In genomic region chr1:245256528-245256927, GRCh38 we compare ENCODE assay signal across 1 cellular context.
TF ChIP-seq lines count a peak whose summit lies in the region.

No MANE protein-coding gene starts in this region.

TF ChIP-seq in H1, 55 proteins besides CTCF, POLR2A, EP300 and RAD21 (continued from another document):
- TF ChIP-seq, protein P1, sequence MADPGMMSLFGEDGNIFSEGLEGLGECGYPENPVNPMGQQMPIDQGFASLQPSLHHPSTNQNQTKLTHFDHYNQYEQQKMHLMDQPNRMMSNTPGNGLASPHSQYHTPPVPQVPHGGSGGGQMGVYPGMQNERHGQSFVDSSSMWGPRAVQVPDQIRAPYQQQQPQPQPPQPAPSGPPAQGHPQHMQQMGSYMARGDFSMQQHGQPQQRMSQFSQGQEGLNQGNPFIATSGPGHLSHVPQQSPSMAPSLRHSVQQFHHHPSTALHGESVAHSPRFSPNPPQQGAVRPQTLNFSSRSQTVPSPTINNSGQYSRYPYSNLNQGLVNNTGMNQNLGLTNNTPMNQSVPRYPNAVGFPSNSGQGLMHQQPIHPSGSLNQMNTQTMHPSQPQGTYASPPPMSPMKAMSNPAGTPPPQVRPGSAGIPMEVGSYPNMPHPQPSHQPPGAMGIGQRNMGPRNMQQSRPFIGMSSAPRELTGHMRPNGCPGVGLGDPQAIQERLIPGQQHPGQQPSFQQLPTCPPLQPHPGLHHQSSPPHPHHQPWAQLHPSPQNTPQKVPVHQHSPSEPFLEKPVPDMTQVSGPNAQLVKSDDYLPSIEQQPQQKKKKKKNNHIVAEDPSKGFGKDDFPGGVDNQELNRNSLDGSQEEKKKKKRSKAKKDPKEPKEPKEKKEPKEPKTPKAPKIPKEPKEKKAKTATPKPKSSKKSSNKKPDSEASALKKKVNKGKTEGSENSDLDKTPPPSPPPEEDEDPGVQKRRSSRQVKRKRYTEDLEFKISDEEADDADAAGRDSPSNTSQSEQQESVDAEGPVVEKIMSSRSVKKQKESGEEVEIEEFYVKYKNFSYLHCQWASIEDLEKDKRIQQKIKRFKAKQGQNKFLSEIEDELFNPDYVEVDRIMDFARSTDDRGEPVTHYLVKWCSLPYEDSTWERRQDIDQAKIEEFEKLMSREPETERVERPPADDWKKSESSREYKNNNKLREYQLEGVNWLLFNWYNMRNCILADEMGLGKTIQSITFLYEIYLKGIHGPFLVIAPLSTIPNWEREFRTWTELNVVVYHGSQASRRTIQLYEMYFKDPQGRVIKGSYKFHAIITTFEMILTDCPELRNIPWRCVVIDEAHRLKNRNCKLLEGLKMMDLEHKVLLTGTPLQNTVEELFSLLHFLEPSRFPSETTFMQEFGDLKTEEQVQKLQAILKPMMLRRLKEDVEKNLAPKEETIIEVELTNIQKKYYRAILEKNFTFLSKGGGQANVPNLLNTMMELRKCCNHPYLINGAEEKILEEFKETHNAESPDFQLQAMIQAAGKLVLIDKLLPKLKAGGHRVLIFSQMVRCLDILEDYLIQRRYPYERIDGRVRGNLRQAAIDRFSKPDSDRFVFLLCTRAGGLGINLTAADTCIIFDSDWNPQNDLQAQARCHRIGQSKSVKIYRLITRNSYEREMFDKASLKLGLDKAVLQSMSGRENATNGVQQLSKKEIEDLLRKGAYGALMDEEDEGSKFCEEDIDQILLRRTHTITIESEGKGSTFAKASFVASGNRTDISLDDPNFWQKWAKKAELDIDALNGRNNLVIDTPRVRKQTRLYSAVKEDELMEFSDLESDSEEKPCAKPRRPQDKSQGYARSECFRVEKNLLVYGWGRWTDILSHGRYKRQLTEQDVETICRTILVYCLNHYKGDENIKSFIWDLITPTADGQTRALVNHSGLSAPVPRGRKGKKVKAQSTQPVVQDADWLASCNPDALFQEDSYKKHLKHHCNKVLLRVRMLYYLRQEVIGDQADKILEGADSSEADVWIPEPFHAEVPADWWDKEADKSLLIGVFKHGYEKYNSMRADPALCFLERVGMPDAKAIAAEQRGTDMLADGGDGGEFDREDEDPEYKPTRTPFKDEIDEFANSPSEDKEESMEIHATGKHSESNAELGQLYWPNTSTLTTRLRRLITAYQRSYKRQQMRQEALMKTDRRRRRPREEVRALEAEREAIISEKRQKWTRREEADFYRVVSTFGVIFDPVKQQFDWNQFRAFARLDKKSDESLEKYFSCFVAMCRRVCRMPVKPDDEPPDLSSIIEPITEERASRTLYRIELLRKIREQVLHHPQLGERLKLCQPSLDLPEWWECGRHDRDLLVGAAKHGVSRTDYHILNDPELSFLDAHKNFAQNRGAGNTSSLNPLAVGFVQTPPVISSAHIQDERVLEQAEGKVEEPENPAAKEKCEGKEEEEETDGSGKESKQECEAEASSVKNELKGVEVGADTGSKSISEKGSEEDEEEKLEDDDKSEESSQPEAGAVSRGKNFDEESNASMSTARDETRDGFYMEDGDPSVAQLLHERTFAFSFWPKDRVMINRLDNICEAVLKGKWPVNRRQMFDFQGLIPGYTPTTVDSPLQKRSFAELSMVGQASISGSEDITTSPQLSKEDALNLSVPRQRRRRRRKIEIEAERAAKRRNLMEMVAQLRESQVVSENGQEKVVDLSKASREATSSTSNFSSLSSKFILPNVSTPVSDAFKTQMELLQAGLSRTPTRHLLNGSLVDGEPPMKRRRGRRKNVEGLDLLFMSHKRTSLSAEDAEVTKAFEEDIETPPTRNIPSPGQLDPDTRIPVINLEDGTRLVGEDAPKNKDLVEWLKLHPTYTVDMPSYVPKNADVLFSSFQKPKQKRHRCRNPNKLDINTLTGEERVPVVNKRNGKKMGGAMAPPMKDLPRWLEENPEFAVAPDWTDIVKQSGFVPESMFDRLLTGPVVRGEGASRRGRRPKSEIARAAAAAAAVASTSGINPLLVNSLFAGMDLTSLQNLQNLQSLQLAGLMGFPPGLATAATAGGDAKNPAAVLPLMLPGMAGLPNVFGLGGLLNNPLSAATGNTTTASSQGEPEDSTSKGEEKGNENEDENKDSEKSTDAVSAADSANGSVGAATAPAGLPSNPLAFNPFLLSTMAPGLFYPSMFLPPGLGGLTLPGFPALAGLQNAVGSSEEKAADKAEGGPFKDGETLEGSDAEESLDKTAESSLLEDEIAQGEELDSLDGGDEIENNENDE (IDR thresholded peaks at IDR 0.05; ENCODE audit: insufficient replicate concordance, low read length), result peak; percentile 51
- TF ChIP-seq CHD1 (IDR thresholded peaks at IDR 0.05; ENCODE audit: low read depth, low read length) (no peak), GABPA (IDR thresholded peaks at IDR 0.05; ENCODE audit: borderline replicate concordance, insufficient read depth, low read length) (no peak), JUN (IDR thresholded peaks at IDR 0.05; ENCODE audit: low read depth, low read length) (no peak), ZNF274 (IDR thresholded peaks at IDR 0.05; ENCODE audit: borderline replicate concordance, extremely low read depth, low read length) (no peak), KDM1A (IDR thresholded peaks at IDR 0.05; ENCODE audit: borderline replicate concordance, low read length) (no peak), TCF12 (IDR thresholded peaks at IDR 0.05; ENCODE audit: low read depth, low read length) (0 out of 2 replicates have a peak, but pooled peaks have one; percentile 14), POLR2AphosphoS5 (IDR thresholded peaks at IDR 0.05; ENCODE audit: low read depth, low read length) (no peak), SUZ12 (IDR thresholded peaks at IDR 0.05; ENCODE audit: low read length) (no peak), TEAD4 (IDR thresholded peaks at IDR 0.05; ENCODE audit: low read depth, low read length) (peak; percentile 99), EZH2 (IDR thresholded peaks at IDR 0.05; ENCODE audit: low read depth, low read length, severe bottlenecking) (no peak), KDM4A (IDR thresholded peaks at IDR 0.05; ENCODE audit: low read depth, low read length, severe bottlenecking) (no peak), ASH2L (IDR thresholded peaks at IDR 0.05; ENCODE audit: low read length) (no peak), RFX5 (IDR thresholded peaks at IDR 0.05; ENCODE audit: borderline replicate concordance, low read depth, low read length) (no peak), SAP30 (IDR thresholded peaks at IDR 0.05; ENCODE audit: insufficient read depth, insufficient replicate concordance, low read length) (peak; percentile 73), YY1 (IDR thresholded peaks at IDR 0.05; ENCODE audit: low read depth, low read length) (peak; percentile 85), CHD2 (IDR thresholded peaks at IDR 0.05; ENCODE audit: low read length) (no peak), HDAC6 (IDR thresholded peaks at IDR 0.05; ENCODE audit: low read depth, low read length) (no peak), SRF (IDR thresholded peaks at IDR 0.05; ENCODE audit: low read depth, low read length) (no peak), BRCA1 (IDR thresholded peaks at IDR 0.05; ENCODE audit: low read depth, low read length) (no peak), SIN3A (conservative IDR thresholded peaks at IDR 0.05 in 1 of 2, IDR thresholded peaks at IDR 0.05 in 1 of 2; ENCODE audit: low read depth in 1 of 2, low read length in 2 of 2) (peak; percentile 97 to 98), CEBPB (IDR thresholded peaks at IDR 0.05; ENCODE audit: low read depth, low read length) (no peak), BACH1 (IDR thresholded peaks at IDR 0.05; ENCODE audit: low read length) (no peak)
TF ChIP-seq in H1: peak in this region for 6.
